In genomic region chr7:92768501-92769360, GRCh38 we compare ENCODE assay signal across 8 cellular contexts.
DNase-seq lines count a peak whose midpoint lies in the region; ATAC-seq, FAIRE-seq and TF ChIP-seq lines count a peak whose summit lies in the region.

No MANE protein-coding gene starts in this region.

- DNase-seq in GM18507 (ENCODE audit: extremely low spot score, insufficient read length, low read depth) (no peak), LHCN-M2 (ENCODE audit: low read depth) (peak; percentile 90), neural crest cell (ENCODE audit: low read depth, low spot score) (no peak), glomerular visceral epithelial cell (ENCODE audit: extremely low spot score) (no peak), aorta (no peak), SIG-M5 treated with dmso at 0.1 percent for 504 hours (lab: John Stamatoyannopoulos, UW; ENCODE audit: unreplicated experiment) (no peak)
- peak; percentile 36 for DNase-seq in activated naive CD4-positive, alpha-beta T cell treated with anti-CD3 and anti-CD28 coated beads, Interleukin-2, amount 50 U/mL, for 16 hours

- WGBS in aorta, 2 donors = 80 to 87% methylated on average over 5 of the region's 5 CpGs

- no peaks in the 10 kb centered on the region for H3K9me3 ChIP-seq in aorta (ENCODE audit: control insufficient read depth, low read length)

- no peaks in the 10 kb centered on the region for H3K27me3 Mint-ChIP-seq in neural crest cell (ENCODE audit: low read depth)

- TF ChIP-seq CTCF in neural crest cell (conservative IDR thresholded peaks at IDR 0.05) = no peak

- H3K9me3 Mint-ChIP-seq in neural crest cell = no peaks in the 10 kb centered on the region

- peaks cover 44% of the 10 kb centered on the region for H3K4me1 Mint-ChIP-seq in neural crest cell

- no peak overlapping the region for H3K4me3 ChIP-seq in aorta (ENCODE audit: low read length in 2 of 2)

- intact Hi-C loops in aorta (cut with DNase I) = loop anchor here in 1 of 2 donors (10.0 kb wide), 1 partner anchor 66 kb away; the partner anchor contains the start of gene CDK6

- H3K27ac Mint-ChIP-seq in neural crest cell (ENCODE audit: unreplicated experiment) = peak overlapping the region; percentile 91

- no peak overlapping the region for H3K27ac ChIP-seq in aorta (ENCODE audit: low read depth in 1 of 2, low read length in 2 of 2)

- peaks cover 4% of the 10 kb centered on the region for H3K36me3 Mint-ChIP-seq in neural crest cell (ENCODE audit: low read depth)

- H3K4me3 Mint-ChIP-seq in neural crest cell = no peak overlapping the region

- H3K27me3 ChIP-seq in aorta (ENCODE audit: control insufficient read depth in 1 of 2, insufficient read depth in 2 of 2, low read length in 1 of 2) = no peaks in the 10 kb centered on the region

- ATAC-seq in GM21619 (IDR thresholded peaks at IDR 0.05; ENCODE audit: unreplicated experiment) = peak; percentile 88
- ATAC-seq in aorta (ENCODE audit: low FRiP score) = no peak

- peak; percentile 68 for FAIRE-seq in GM18507 (lab: Jason Lieb, UNC)

- H3K36me3 ChIP-seq in aorta (ENCODE audit: control insufficient read depth in 1 of 2, insufficient read depth in 2 of 2, low read length in 1 of 2) = no peaks in the 10 kb centered on the region

- peaks cover under 1 to 10% of the 10 kb centered on the region in 2 donors for H3K4me1 ChIP-seq in aorta (ENCODE audit: control insufficient read depth in 1 of 2, insufficient read depth in 2 of 2, low read length in 2 of 2)

Comparison
In these comparisons a context has a peak if more than half of its experiments do, and no peak if none do; other contexts are left out.
1. DNase-seq: peak in LHCN-M2 (single experiment) and activated naive CD4-positive, alpha-beta T cell treated with anti-CD3 and anti-CD28 coated beads, Interleukin-2, amount 50 U/mL, for 16 hours (single experiment); none in GM18507 (single experiment), neural crest cell (single experiment), glomerular visceral epithelial cell (single experiment), aorta (0 of 2) and SIG-M5 treated with dmso at 0.1 percent for 504 hours (single experiment).